ENCODE assay signal across 8 cellular contexts in genomic region chr4:139698167-139698925, GRCh38. TPM values are rescaled to one million over a fixed set of nuclear protein-coding genes. Genes with fewer than 3 reads are reported as not detected.
DNase-seq lines count a peak whose midpoint lies in the region; ATAC-seq and TF ChIP-seq lines count a peak whose summit lies in the region.
"Not testable (repeated sequence)": the region's sequence is repeated elsewhere in the genome, so short reads cannot be mapped to it uniquely, and the experiment has no call there.

No MANE protein-coding gene starts in this region.

- not testable (repeated sequence) for H2AFZ ChIP-seq in SK-N-SH (ENCODE audit: low read depth)

- not testable (repeated sequence) for H3K4me3 ChIP-seq in GM06990 (replicated peaks; ENCODE audit: low read depth, low read length); SK-N-SH (ENCODE audit: low read depth in 2 of 2, low read length in 1 of 2); brain microvascular endothelial cell (ENCODE audit: low read depth, low read length); fibroblast of pulmonary artery (replicated peaks; ENCODE audit: low read depth, low read length); retinal pigment epithelial cell (ENCODE audit: low read length)

- TF ChIP-seq EP300 in SK-N-SH (IDR thresholded peaks at IDR 0.05; ENCODE audit: borderline replicate concordance in 1 of 2, low read depth in 1 of 2, low read length in 1 of 2): not testable (repeated sequence)

- H3K4me1 Mint-ChIP-seq in memory B cell: not testable (repeated sequence)

- H3K36me3 ChIP-seq in GM06990 (ENCODE audit: control insufficient read depth, insufficient read depth, low read length); brain microvascular endothelial cell (replicated peaks): not testable (repeated sequence)
- H3K36me3 ChIP-seq in SK-N-SH (replicated peaks in 1 of 2; ENCODE audit: control insufficient read depth in 1 of 2, insufficient read depth in 2 of 2, low read length in 1 of 2): peaks cover 8 to 12% of the 10 kb centered on the region in 2 experiments

- not testable (repeated sequence) for H3K9me2 ChIP-seq in SK-N-SH

- not testable (repeated sequence) for H3K4me3 Mint-ChIP-seq in memory B cell

- H3K27me3 ChIP-seq in GM06990 (replicated peaks; ENCODE audit: control insufficient read depth, insufficient read depth, low read length); SK-N-SH (ENCODE audit: insufficient read depth); brain microvascular endothelial cell (replicated peaks): not testable (repeated sequence)

- peak; percentile 48 for TF ChIP-seq CTCF in 22Rv1 (IDR thresholded peaks at IDR 0.05)
- TF ChIP-seq CTCF in GM06990 (IDR thresholded peaks at IDR 0.05; ENCODE audit: insufficient read depth, low read length, poor library complexity, severe bottlenecking): peak; percentile 1
- TF ChIP-seq CTCF in LNCAP (IDR thresholded peaks at IDR 0.05): 0 out of 2 replicates have a peak, but pooled peaks have one; percentile 19
- TF ChIP-seq CTCF in SK-N-SH (IDR thresholded peaks at IDR 0.05): peak; percentile 36; the same call in 1 of the 2 replicates
- peak; percentile 41 for TF ChIP-seq CTCF in brain microvascular endothelial cell (IDR thresholded peaks at IDR 0.05; ENCODE audit: low read depth, low read length, missing control alignments)
- TF ChIP-seq CTCF in fibroblast of pulmonary artery (IDR thresholded peaks at IDR 0.05; ENCODE audit: low read length, missing control alignments): peak; percentile 30
- TF ChIP-seq CTCF in retinal pigment epithelial cell (conservative IDR thresholded peaks at IDR 0.05; ENCODE audit: low read depth, low read length): peak; percentile 28

- not testable (repeated sequence) for H3K4me2 ChIP-seq in SK-N-SH

- not testable (repeated sequence) for H3F3A ChIP-seq in SK-N-SH (replicated peaks; ENCODE audit: insufficient read depth)

- TF ChIP-seq RAD21 in SK-N-SH (IDR thresholded peaks at IDR 0.05; ENCODE audit: low read length): not testable (repeated sequence)

- H3K9me3 ChIP-seq in SK-N-SH: not testable (repeated sequence)

- CTCF ChIA-PET in SK-N-SH (lab: Yijun Ruan, JAX): interaction anchor here (1.0 to 1.2 kb wide), 3 partner anchors 11 to 15 kb away, joined by 3 to 4 read pairs (median 4); no protein-coding TSS in a partner anchor

- not testable (repeated sequence) for H3K36me3 Mint-ChIP-seq in memory B cell

- H3K27ac ChIP-seq in 22Rv1; SK-N-SH (ENCODE audit: low read depth in 2 of 2, low read length in 1 of 2); brain microvascular endothelial cell: not testable (repeated sequence)

- H3K27me3 Mint-ChIP-seq in memory B cell: not testable (repeated sequence)

- H4K20me1 ChIP-seq in SK-N-SH (ENCODE audit: insufficient read depth): not testable (repeated sequence)

- H3K9me3 Mint-ChIP-seq in memory B cell: not testable (repeated sequence)

- not testable (repeated sequence) for DNase-seq in GM06990 (ENCODE audit: extremely low read depth, insufficient read length); SK-N-SH; brain microvascular endothelial cell; fibroblast of pulmonary artery (ENCODE audit: low read depth); memory B cell (ENCODE audit: low spot score in 2 of 2); retinal pigment epithelial cell (ENCODE audit: low read depth)

- peak; percentile 45 for ATAC-seq in memory B cell (ENCODE audit: low read depth)

- not testable (repeated sequence) for H3K79me2 ChIP-seq in SK-N-SH (ENCODE audit: insufficient read depth)

- 95% methylated on average over 9 of the region's 25 CpGs for WGBS in SK-N-SH (ENCODE audit: low lambda C conversion rate)

- not testable (repeated sequence) for H3K4me1 ChIP-seq in SK-N-SH (ENCODE audit: control insufficient read depth in 1 of 2, insufficient read depth in 2 of 2, low read depth in 1 of 2, low read length in 1 of 2)

- not testable (repeated sequence) for H3K9ac ChIP-seq in SK-N-SH

- POLR2A ChIA-PET in SK-N-SH (lab: Yijun Ruan, JAX): not testable (repeated sequence)

- in situ Hi-C loops in brain microvascular endothelial cell (cut with HindIII; ENCODE audit: low pct_ligation_motif_present, low sequenced_read_pairs): not testable (repeated sequence)

- not testable (repeated sequence) for H3K27ac Mint-ChIP-seq in memory B cell

RNA-seq across cellular contexts. Expression of gene MGST2, which starts 32.7 kb away (rescaled TPM):
- 26.5 and 32.1 TPM in 2 replicates for polyA plus RNA-seq in SK-N-SH (2012; rRNA removed)
- 33.4 and 43.3 TPM in 2 replicates for polyA plus RNA-seq in SK-N-SH (2012; cell fraction: cytosol; rRNA removed)
- polyA plus RNA-seq in SK-N-SH (2012; cell fraction: nucleus; rRNA removed): 10.8 and 15.8 TPM in 2 replicates
